1 cellular context compared by ENCODE assay signal in genomic region chr11:61974766-61975631, GRCh38.
TF ChIP-seq lines count a peak whose summit lies in the region.

No MANE protein-coding gene starts in this region.

TF ChIP-seq in HepG2, 621 proteins besides CTCF, POLR2A, EP300 and RAD21 (continued from another document and continues in another):
- TF ChIP-seq, protein P1, sequence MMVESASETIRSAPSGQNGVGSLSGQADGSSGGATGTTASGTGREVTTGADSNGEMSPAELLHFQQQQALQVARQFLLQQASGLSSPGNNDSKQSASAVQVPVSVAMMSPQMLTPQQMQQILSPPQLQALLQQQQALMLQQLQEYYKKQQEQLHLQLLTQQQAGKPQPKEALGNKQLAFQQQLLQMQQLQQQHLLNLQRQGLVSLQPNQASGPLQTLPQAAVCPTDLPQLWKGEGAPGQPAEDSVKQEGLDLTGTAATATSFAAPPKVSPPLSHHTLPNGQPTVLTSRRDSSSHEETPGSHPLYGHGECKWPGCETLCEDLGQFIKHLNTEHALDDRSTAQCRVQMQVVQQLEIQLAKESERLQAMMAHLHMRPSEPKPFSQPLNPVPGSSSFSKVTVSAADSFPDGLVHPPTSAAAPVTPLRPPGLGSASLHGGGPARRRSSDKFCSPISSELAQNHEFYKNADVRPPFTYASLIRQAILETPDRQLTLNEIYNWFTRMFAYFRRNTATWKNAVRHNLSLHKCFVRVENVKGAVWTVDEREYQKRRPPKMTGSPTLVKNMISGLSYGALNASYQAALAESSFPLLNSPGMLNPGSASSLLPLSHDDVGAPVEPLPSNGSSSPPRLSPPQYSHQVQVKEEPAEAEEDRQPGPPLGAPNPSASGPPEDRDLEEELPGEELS (CRISPR knock-in tag; IDR thresholded peaks at IDR 0.05): no peak; the same call in 1 of the 2 replicates
- TF ChIP-seq ARNT2 (CRISPR knock-in tag; IDR thresholded peaks at IDR 0.05; ENCODE audit: low read depth) (no peak), CHD4 (IDR thresholded peaks at IDR 0.05; ENCODE audit: borderline replicate concordance, low read length) (no peak), DR1 (CRISPR knock-in tag; IDR thresholded peaks at IDR 0.05) (no peak), ZNF260 (CRISPR knock-in tag; IDR thresholded peaks at IDR 0.05; ENCODE audit: borderline replicate concordance, low read depth) (no peak), CREM (IDR thresholded peaks at IDR 0.05) (no peak), CREM (CRISPR knock-in tag; IDR thresholded peaks at IDR 0.05) (no peak), ZNF446 (CRISPR knock-in tag; IDR thresholded peaks at IDR 0.05) (no peak), ARID5B (CRISPR knock-in tag; IDR thresholded peaks at IDR 0.05) (peak; percentile 66), ZNF17 (CRISPR knock-in tag; IDR thresholded peaks at IDR 0.05) (no peak), ZC3H4 (CRISPR knock-in tag; IDR thresholded peaks at IDR 0.05; ENCODE audit: borderline replicate concordance) (no peak), IKZF1 (IDR thresholded peaks at IDR 0.05) (no peak), ZFP37 (CRISPR knock-in tag; IDR thresholded peaks at IDR 0.05; ENCODE audit: borderline replicate concordance) (no peak), ZFP90 (CRISPR knock-in tag; IDR thresholded peaks at IDR 0.05; ENCODE audit: borderline replicate concordance) (no peak), ZNF430 (CRISPR knock-in tag; IDR thresholded peaks at IDR 0.05) (no peak), ZNF558 (CRISPR knock-in tag; IDR thresholded peaks at IDR 0.05; ENCODE audit: borderline replicate concordance) (no peak), IKZF4 (CRISPR knock-in tag; IDR thresholded peaks at IDR 0.05; ENCODE audit: borderline replicate concordance, low read depth, not compliant biosample characterization) (no peak), ZNF451 (CRISPR knock-in tag; IDR thresholded peaks at IDR 0.05) (no peak), HIC2 (CRISPR knock-in tag; IDR thresholded peaks at IDR 0.05; ENCODE audit: low read depth) (peak; percentile 85), XBP1 (CRISPR knock-in tag; IDR thresholded peaks at IDR 0.05) (no peak), ZKSCAN5 (CRISPR knock-in tag; IDR thresholded peaks at IDR 0.05) (no peak), XRCC5 (optimal IDR thresholded peaks at IDR 0.05; ENCODE audit: low read length) (no peak), ZNF572 (CRISPR knock-in tag; IDR thresholded peaks at IDR 0.05) (no peak), ETS1 (CRISPR knock-in tag; IDR thresholded peaks at IDR 0.05) (no peak), PRMT3 (CRISPR knock-in tag; IDR thresholded peaks at IDR 0.05; ENCODE audit: borderline replicate concordance, low read depth) (no peak), MXD1 (CRISPR knock-in tag; IDR thresholded peaks at IDR 0.05) (no peak), HES4 (CRISPR knock-in tag; IDR thresholded peaks at IDR 0.05; ENCODE audit: borderline replicate concordance) (no peak), SP140L (CRISPR knock-in tag; IDR thresholded peaks at IDR 0.05; ENCODE audit: borderline replicate concordance) (no peak), MAX (IDR thresholded peaks at IDR 0.05) (no peak), ARID4A (CRISPR knock-in tag; IDR thresholded peaks at IDR 0.05; ENCODE audit: borderline replicate concordance) (no peak; the same call in 1 of the 2 replicates), KLF6 (CRISPR knock-in tag; IDR thresholded peaks at IDR 0.05) (no peak), FOXA1 (IDR thresholded peaks at IDR 0.05) (no peak), FOXA1 (CRISPR knock-in tag; IDR thresholded peaks at IDR 0.05) (peak; percentile 78)
- TF ChIP-seq, protein P2, sequence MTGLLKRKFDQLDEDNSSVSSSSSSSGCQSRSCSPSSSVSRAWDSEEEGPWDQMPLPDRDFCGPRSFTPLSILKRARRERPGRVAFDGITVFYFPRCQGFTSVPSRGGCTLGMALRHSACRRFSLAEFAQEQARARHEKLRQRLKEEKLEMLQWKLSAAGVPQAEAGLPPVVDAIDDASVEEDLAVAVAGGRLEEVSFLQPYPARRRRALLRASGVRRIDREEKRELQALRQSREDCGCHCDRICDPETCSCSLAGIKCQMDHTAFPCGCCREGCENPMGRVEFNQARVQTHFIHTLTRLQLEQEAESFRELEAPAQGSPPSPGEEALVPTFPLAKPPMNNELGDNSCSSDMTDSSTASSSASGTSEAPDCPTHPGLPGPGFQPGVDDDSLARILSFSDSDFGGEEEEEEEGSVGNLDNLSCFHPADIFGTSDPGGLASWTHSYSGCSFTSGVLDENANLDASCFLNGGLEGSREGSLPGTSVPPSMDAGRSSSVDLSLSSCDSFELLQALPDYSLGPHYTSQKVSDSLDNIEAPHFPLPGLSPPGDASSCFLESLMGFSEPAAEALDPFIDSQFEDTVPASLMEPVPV (CRISPR knock-in tag; IDR thresholded peaks at IDR 0.05): no peak
- TF ChIP-seq, protein P3, sequence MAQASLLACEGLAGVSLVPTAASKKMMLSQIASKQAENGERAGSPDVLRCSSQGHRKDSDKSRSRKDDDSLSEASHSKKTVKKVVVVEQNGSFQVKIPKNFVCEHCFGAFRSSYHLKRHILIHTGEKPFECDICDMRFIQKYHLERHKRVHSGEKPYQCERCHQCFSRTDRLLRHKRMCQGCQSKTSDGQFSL (CRISPR knock-in tag; IDR thresholded peaks at IDR 0.05): no peak
- TF ChIP-seq, protein P4, sequence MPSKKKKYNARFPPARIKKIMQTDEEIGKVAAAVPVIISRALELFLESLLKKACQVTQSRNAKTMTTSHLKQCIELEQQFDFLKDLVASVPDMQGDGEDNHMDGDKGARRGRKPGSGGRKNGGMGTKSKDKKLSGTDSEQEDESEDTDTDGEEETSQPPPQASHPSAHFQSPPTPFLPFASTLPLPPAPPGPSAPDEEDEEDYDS (CRISPR knock-in tag; IDR thresholded peaks at IDR 0.05): peak; percentile 28; the same call in 1 of the 2 replicates
- TF ChIP-seq, protein P5, sequence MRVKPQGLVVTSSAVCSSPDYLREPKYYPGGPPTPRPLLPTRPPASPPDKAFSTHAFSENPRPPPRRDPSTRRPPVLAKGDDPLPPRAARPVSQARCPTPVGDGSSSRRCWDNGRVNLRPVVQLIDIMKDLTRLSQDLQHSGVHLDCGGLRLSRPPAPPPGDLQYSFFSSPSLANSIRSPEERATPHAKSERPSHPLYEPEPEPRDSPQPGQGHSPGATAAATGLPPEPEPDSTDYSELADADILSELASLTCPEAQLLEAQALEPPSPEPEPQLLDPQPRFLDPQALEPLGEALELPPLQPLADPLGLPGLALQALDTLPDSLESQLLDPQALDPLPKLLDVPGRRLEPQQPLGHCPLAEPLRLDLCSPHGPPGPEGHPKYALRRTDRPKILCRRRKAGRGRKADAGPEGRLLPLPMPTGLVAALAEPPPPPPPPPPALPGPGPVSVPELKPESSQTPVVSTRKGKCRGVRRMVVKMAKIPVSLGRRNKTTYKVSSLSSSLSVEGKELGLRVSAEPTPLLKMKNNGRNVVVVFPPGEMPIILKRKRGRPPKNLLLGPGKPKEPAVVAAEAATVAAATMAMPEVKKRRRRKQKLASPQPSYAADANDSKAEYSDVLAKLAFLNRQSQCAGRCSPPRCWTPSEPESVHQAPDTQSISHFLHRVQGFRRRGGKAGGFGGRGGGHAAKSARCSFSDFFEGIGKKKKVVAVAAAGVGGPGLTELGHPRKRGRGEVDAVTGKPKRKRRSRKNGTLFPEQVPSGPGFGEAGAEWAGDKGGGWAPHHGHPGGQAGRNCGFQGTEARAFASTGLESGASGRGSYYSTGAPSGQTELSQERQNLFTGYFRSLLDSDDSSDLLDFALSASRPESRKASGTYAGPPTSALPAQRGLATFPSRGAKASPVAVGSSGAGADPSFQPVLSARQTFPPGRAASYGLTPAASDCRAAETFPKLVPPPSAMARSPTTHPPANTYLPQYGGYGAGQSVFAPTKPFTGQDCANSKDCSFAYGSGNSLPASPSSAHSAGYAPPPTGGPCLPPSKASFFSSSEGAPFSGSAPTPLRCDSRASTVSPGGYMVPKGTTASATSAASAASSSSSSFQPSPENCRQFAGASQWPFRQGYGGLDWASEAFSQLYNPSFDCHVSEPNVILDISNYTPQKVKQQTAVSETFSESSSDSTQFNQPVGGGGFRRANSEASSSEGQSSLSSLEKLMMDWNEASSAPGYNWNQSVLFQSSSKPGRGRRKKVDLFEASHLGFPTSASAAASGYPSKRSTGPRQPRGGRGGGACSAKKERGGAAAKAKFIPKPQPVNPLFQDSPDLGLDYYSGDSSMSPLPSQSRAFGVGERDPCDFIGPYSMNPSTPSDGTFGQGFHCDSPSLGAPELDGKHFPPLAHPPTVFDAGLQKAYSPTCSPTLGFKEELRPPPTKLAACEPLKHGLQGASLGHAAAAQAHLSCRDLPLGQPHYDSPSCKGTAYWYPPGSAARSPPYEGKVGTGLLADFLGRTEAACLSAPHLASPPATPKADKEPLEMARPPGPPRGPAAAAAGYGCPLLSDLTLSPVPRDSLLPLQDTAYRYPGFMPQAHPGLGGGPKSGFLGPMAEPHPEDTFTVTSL (CRISPR knock-in tag; IDR thresholded peaks at IDR 0.05; ENCODE audit: borderline replicate concordance): no peak
